In genomic region chr2:156589381-156590079, GRCh38 we compare ENCODE assay signal across 8 cellular contexts.
DNase-seq lines count a peak whose midpoint lies in the region; ATAC-seq and TF ChIP-seq lines count a peak whose summit lies in the region.

No MANE protein-coding gene starts in this region.

- WGBS in esophagus muscularis mucosa: 38% methylated on average over 10 of the region's 10 CpGs

- H3K9me3 Mint-ChIP-seq in T-cell: no peaks in the 10 kb centered on the region

- H3K4me3 ChIP-seq in esophagus muscularis mucosa: no peak overlapping the region

- H3K9me3 ChIP-seq in esophagus muscularis mucosa: no peaks in the 10 kb centered on the region

- no peak for TF ChIP-seq EP300 in esophagus muscularis mucosa (IDR thresholded peaks at IDR 0.05)

- TF ChIP-seq CTCF in esophagus muscularis mucosa (IDR thresholded peaks at IDR 0.05): peak; percentile 54 to 58 (median 54)

- ATAC-seq in GM21786 (IDR thresholded peaks at IDR 0.05; ENCODE audit: unreplicated experiment): peak; percentile 73
- ATAC-seq in T-cell (replicated peaks in 1 of 4): peak; percentile 43 to 68 (median 48)

- H3K4me3 Mint-ChIP-seq in T-cell: no peak overlapping the region

- no peak for TF ChIP-seq POLR2A in esophagus muscularis mucosa (IDR thresholded peaks at IDR 0.05; ENCODE audit: low read depth)

- intact Hi-C loops in esophagus muscularis mucosa (cut with DNase I): loop anchor here (5.0 to 10.0 kb wide), 5 partner anchors 185 to 1215 kb away; partner anchors contain the start of gene NR4A2

- peaks cover 0 to 1% (median 0%) of the 10 kb centered on the region in 4 donors for H3K36me3 ChIP-seq in esophagus muscularis mucosa

- peaks cover 0 to 3% (median 3%) of the 10 kb centered on the region in 4 donors for H3K4me1 ChIP-seq in esophagus muscularis mucosa

- peak; percentile 23 for DNase-seq in stimulated activated CD4-positive, alpha-beta T cell treated with anti-CD3 and anti-CD28 coated beads, Interleukin-15, amount 100 ng/mL, for 24 hours
- no peak for DNase-seq in stimulated activated CD4-positive, alpha-beta T cell treated with anti-CD3 and anti-CD28 coated beads, Interleukin-1b, Interleukin-23, amount 100 ng/mL, for 48 hours
- DNase-seq in M059J (ENCODE audit: low read depth): peak; percentile 50
- peak in 18 of 34 experiments; percentile 0 to 11 (median 4) for DNase-seq in T-cell
- DNase-seq in esophagus muscularis mucosa (ENCODE audit: extremely low spot score): no peak
- peak; percentile 19 for DNase-seq in non-pigmented ciliary epithelial cell (ENCODE audit: low read depth)
- DNase-seq in NCI-H128 (lab: John Stamatoyannopoulos, UW; ENCODE audit: unreplicated experiment): no peak

- H3K27ac Mint-ChIP-seq in T-cell: no peak overlapping the region

- peaks cover 3% of the 10 kb centered on the region for H3K36me3 Mint-ChIP-seq in T-cell

- H3K27me3 Mint-ChIP-seq in T-cell: no peaks in the 10 kb centered on the region

- CTCF ChIA-PET in T-cell (lab: Charles Lee): interaction anchor here (0.5 to 2.4 kb wide), 21 partner anchors 9 to 1221 kb away, joined by 3 to 22 read pairs (median 3); no protein-coding TSS in a partner anchor

- peaks cover 0 to 4% (median 2%) of the 10 kb centered on the region in 3 donors for H3K4me1 Mint-ChIP-seq in T-cell

- POLR2A ChIA-PET in T-cell (lab: Charles Lee): interaction anchor here in 1 of 2 donors (0.6 kb wide), 1 partner anchor 40 kb away, joined by 3 read pairs; no protein-coding TSS in a partner anchor

- H3K27me3 ChIP-seq in esophagus muscularis mucosa: no peaks in the 10 kb centered on the region

- no peak overlapping the region for H3K27ac ChIP-seq in esophagus muscularis mucosa (replicated peaks in 1 of 4)

Comparison
In these comparisons a context has a peak if more than half of its experiments do, and no peak if none do; other contexts are left out.
1. DNase-seq: peak in stimulated activated CD4-positive, alpha-beta T cell treated with anti-CD3 and anti-CD28 coated beads, Interleukin-15, amount 100 ng/mL, for 24 hours (single experiment), M059J (single experiment), T-cell (18 of 34) and non-pigmented ciliary epithelial cell (single experiment); none in stimulated activated CD4-positive, alpha-beta T cell treated with anti-CD3 and anti-CD28 coated beads, Interleukin-1b, Interleukin-23, amount 100 ng/mL, for 48 hours (single experiment), esophagus muscularis mucosa (single experiment) and NCI-H128 (single experiment).